Comparison of ENCODE assay signal across 10 cellular contexts in the genomic region with DNA sequence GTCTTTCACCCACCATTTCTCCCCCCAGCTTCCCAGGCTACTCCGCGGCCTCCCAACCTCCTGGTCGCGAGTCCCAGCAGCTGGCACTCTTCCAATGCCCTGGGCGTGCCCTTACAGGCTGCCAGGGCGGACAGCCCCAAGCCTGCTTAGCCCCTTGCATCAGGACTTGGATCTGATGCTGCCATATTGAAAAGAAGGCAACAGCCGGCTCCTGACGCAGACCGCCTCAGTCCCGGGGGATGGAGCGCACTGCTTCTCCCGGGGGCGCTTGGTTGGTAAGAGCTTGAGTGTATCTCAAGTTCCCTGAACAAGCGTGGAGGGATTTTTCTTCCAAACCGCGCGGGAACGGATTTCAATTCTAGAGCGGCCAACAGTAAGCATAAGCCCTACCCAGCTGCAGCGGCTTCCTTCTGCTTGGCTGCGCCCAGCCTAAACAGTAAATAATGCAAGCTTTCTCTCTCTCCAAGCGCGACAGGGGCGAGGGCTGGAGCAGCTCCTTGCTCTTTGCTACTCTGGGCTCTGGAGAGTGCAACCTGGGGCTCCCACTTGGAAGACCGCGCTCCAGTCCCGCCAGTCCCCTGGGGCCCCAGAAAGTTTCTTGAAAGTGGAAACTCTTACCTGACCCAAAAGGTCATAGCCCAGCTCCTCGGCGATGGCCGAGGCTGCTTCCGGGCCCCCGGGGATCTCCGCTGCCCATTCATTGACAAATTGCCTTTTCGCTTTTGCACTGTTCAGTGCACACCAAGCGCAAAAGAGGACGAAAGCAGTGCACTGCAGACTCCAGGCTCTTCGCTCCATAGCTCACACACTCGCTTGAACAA. TPM values are rescaled to one million over a fixed set of nuclear protein-coding genes. Genes with fewer than 3 reads are reported as not detected.
DNase-seq lines count a peak whose midpoint lies in the region; ATAC-seq, FAIRE-seq and TF ChIP-seq lines count a peak whose summit lies in the region.
"Had no signal": no experiment of that assay in that cellular context is flagged by ENCODE, and none has a peak within 500 bp of the region (broad histone marks: within the 10 kb centered on the region; RNA-seq: fewer than 3 reads in every experiment).

No MANE protein-coding gene starts in this region.

- H3K4me3 ChIP-seq in heart right ventricle (peak overlapping the region in 7 of 10 donors; percentile 10 to 38 (median 26)), right atrium auricular region (peak overlapping the region in 1 of 2 donors; percentile 7), iPS-18c (ENCODE audit: insufficient read depth, low read depth, low read length) (peak overlapping the region; percentile 75), aorta (ENCODE audit: low read length in 2 of 2) (peak overlapping the region in 1 of 2 donors; percentile 0)
- H3K4me3 ChIP-seq: BLaER1 treated with 17β-estradiol and CSF1 and Interleukin-3, amounts not matched to agents 10 nM and 100 nM had no signal

- H3K27ac ChIP-seq in heart right ventricle (peak overlapping the region in 1 of 10 donors; percentile 5), right atrium auricular region (no peak overlapping the region), aorta (ENCODE audit: low read depth in 1 of 2, low read length in 2 of 2) (no peak overlapping the region)
- H3K27ac ChIP-seq: BLaER1 treated with 17β-estradiol and CSF1 and Interleukin-3, amounts not matched to agents 10 nM and 100 nM had no signal

- H3K9me3 ChIP-seq in heart right ventricle (no peaks in the 10 kb centered on the region), right atrium auricular region (no peaks in the 10 kb centered on the region), iPS-18c (ENCODE audit: control insufficient read depth, insufficient read depth, low read length) (no peaks in the 10 kb centered on the region), aorta (ENCODE audit: control insufficient read depth, low read length) (no peaks in the 10 kb centered on the region)

- TF ChIP-seq CTCF in heart right ventricle (IDR thresholded peaks at IDR 0.05), result no peak
- no peak for TF ChIP-seq CTCF in right atrium auricular region (IDR thresholded peaks at IDR 0.05)

- peak in 2 of 8 donors; percentile 12 to 25 for ATAC-seq in heart right ventricle
- ATAC-seq in aorta (ENCODE audit: low FRiP score), result no peak

- H3K4me1 ChIP-seq in heart right ventricle (peaks cover 0 to 36% (median 14%) of the 10 kb centered on the region in 9 donors), right atrium auricular region (peaks cover 0 to 30% of the 10 kb centered on the region in 2 donors), aorta (ENCODE audit: control insufficient read depth in 1 of 2, insufficient read depth in 2 of 2, low read length in 2 of 2) (peaks cover 0 to 2% of the 10 kb centered on the region in 2 donors)

- intact Hi-C loops in heart right ventricle (cut with DNase I) (loop anchor here in 1 of 10 donors (10.0 kb wide), 1 partner anchor 132 kb away; no protein-coding TSS in a partner anchor), aorta (cut with DNase I) (no loop called here)

- H3K36me3 ChIP-seq in heart right ventricle (no peaks in the 10 kb centered on the region), right atrium auricular region (no peaks in the 10 kb centered on the region), aorta (ENCODE audit: control insufficient read depth in 1 of 2, insufficient read depth in 2 of 2, low read length in 1 of 2) (no peaks in the 10 kb centered on the region)
- H3K36me3 ChIP-seq: BLaER1 treated with 17β-estradiol and CSF1 and Interleukin-3, amounts not matched to agents 10 nM and 100 nM had no signal

- H3K27me3 ChIP-seq in heart right ventricle (peaks cover 0 to 92% (median 56%) of the 10 kb centered on the region in 7 donors), right atrium auricular region (peaks cover 0 to 7% of the 10 kb centered on the region in 2 donors), aorta (ENCODE audit: control insufficient read depth in 1 of 2, insufficient read depth in 2 of 2, low read length in 1 of 2) (peaks cover 0 to 3% of the 10 kb centered on the region in 2 donors)

- DNase-seq in heart right ventricle, result no peak
- no peak for DNase-seq in right atrium auricular region (ENCODE audit: low spot score)
- peak; percentile 84 for DNase-seq in NCI-H774 (lab: John Stamatoyannopoulos, UW)
- peak; percentile 44 to 76 for DNase-seq in aorta
- no peak for DNase-seq in activated gamma-delta T cell (lab: John Stamatoyannopoulos, UW)
- DNase-seq in T-helper 1 cell, result no peak
- DNase-seq in frontal cortex (ENCODE audit: low spot score in 2 of 2), result no peak
- DNase-seq: SIG-M5 had no signal

- WGBS in heart right ventricle, 2 donors, result 2% methylated on average over 38 of the region's 38 CpGs
- 2 to 4% methylated on average over 38 of the region's 38 CpGs for WGBS in aorta, 2 donors

- FAIRE-seq in frontal cortex (lab: Jason Lieb, UNC), result no peak

RNA-seq across cellular contexts. Expression of gene PCSK1, which starts 0.6 kb away (rescaled TPM):
- total RNA-seq in heart right ventricle, result under 1 TPM in 8 of 10 donors, not detected in 2; 0.15 to 0.58 (median 0.23) TPM
- under 1 TPM in 1 of 2 donors, not detected in 1; 0.65 TPM for polyA plus RNA-seq in heart right ventricle
- 1 to 10 TPM in 1 of 2 donors, under 1 TPM in 1; 0.52 to 4.0 TPM for total RNA-seq in right atrium auricular region
- total RNA-seq in aorta, result 1 to 10 TPM; 1.8 to 7.7 TPM
- polyA plus RNA-seq in aorta, result 1 to 10 TPM in 1 of 2 donors, under 1 TPM in 1; 0.13 to 1.4 TPM
- 2.9 TPM for total RNA-seq in frontal cortex

Comparison
In these comparisons a context has a peak if more than half of its experiments do, and no peak if none do; other contexts are left out.
1. DNase-seq: peak in NCI-H774 (single experiment) and aorta (2 of 2); none in heart right ventricle (0 of 2), right atrium auricular region (single experiment), activated gamma-delta T cell (single experiment), T-helper 1 cell (0 of 5) and frontal cortex (0 of 2).